ENCODE assay signal across 1 cellular context in genomic region chr18:28669165-28669564, GRCh38.
TF ChIP-seq lines count a peak whose summit lies in the region.

No MANE protein-coding gene starts in this region.

TF ChIP-seq in GM23338, 12 proteins besides CTCF, POLR2A, EP300 and RAD21 (continued from another document):
- TF ChIP-seq ZNF462 (CRISPR knock-in tag; IDR thresholded peaks at IDR 0.05) (no peak), NANOG (IDR thresholded peaks at IDR 0.05; ENCODE audit: borderline replicate concordance) (no peak), EZH2phosphoT487 (IDR thresholded peaks at IDR 0.05; ENCODE audit: unreplicated experiment) (no peak), POLR2AphosphoS5 (IDR thresholded peaks at IDR 0.05; ENCODE audit: low read depth) (no peak), ZNF114 (CRISPR knock-in tag; IDR thresholded peaks at IDR 0.05) (no peak)
- TF ChIP-seq, protein P1, sequence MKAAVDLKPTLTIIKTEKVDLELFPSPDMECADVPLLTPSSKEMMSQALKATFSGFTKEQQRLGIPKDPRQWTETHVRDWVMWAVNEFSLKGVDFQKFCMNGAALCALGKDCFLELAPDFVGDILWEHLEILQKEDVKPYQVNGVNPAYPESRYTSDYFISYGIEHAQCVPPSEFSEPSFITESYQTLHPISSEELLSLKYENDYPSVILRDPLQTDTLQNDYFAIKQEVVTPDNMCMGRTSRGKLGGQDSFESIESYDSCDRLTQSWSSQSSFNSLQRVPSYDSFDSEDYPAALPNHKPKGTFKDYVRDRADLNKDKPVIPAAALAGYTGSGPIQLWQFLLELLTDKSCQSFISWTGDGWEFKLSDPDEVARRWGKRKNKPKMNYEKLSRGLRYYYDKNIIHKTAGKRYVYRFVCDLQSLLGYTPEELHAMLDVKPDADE (IDR thresholded peaks at IDR 0.05): no peak
